33 cellular contexts compared by ENCODE assay signal in the genomic region with DNA sequence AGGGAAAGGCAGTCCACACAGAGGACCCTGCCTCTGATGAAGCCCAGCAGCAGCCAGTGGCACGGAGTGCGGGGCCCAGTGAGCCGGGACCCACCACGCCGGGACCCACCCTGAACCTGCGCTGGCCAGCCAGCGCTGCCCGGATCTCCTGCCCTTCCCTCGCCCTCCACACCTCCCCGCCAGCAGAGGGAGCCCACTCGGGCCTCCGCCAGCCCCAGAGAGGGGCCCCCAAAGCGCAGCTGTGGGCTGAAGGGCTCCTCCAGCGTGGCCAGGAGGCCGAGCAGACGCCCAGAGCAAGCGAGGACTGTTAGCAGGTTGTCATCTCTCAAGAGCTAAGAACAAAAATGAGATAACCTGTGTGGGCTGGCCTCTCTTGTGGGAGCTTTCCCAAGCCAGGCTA.
"Had no signal": no experiment of that assay in that cellular context is flagged by ENCODE, and none has a peak within 500 bp of the region (broad histone marks: within the 10 kb centered on the region; RNA-seq: fewer than 3 reads in every experiment).

No MANE protein-coding gene starts in this region.

- H3K4me3 Mint-ChIP-seq: activated B cell treated with CpG ODN at 0.5 μM for 24 hours; activated CD8-positive, alpha-beta memory T cell treated with anti-CD3 and anti-CD28 coated beads, Interleukin-2, amount 10 ng/mL, durations not matched to agents 7 days and 5 days; activated CD8-positive, alpha-beta T cell treated with anti-CD3 and anti-CD28 coated beads, Interleukin-2, amount 10 ng/mL, durations not matched to agents 7 days and 5 days; activated naive CD4-positive, alpha-beta T cell treated with anti-CD3 and anti-CD28 coated beads for 36 hours; activated naive CD8-positive, alpha-beta T cell treated with anti-CD3 and anti-CD28 coated beads for 36 hours; activated T-cell treated with anti-CD3 and anti-CD28 coated beads, Interleukin-2, amount 50 U/mL, for 72 hours; effector memory CD8-positive, alpha-beta T cell; mesothelial cell of epicardium; nephron progenitor cell; stimulated activated effector memory CD8-positive, alpha-beta T cell treated with anti-CD3 and anti-CD28 coated beads, Interleukin-12 subunit alpha, Interleukin-12 subunit beta, amount 100 ng/mL, for 72 hours; stimulated activated naive CD8-positive, alpha-beta T cell treated with anti-CD3 and anti-CD28 coated beads, Interleukin-15, Interleukin-2, amounts not matched to agents 100 ng/mL and 50 ng/mL, for 24 hours had no signal

- H3K27ac Mint-ChIP-seq: activated B cell treated with CpG ODN at 0.5 μM for 24 hours; activated CD8-positive, alpha-beta memory T cell treated with anti-CD3 and anti-CD28 coated beads, Interleukin-2, amount 10 ng/mL, durations not matched to agents 7 days and 5 days; activated CD8-positive, alpha-beta T cell treated with anti-CD3 and anti-CD28 coated beads, Interleukin-2, amount 10 ng/mL, durations not matched to agents 7 days and 5 days; activated naive CD4-positive, alpha-beta T cell treated with anti-CD3 and anti-CD28 coated beads for 36 hours; activated naive CD8-positive, alpha-beta T cell treated with anti-CD3 and anti-CD28 coated beads for 36 hours; activated T-cell treated with anti-CD3 and anti-CD28 coated beads, Interleukin-2, amount 50 U/mL, for 72 hours; effector memory CD8-positive, alpha-beta T cell; mesothelial cell of epicardium; stimulated activated effector memory CD8-positive, alpha-beta T cell treated with anti-CD3 and anti-CD28 coated beads, Interleukin-12 subunit alpha, Interleukin-12 subunit beta, amount 100 ng/mL, for 72 hours; stimulated activated naive CD8-positive, alpha-beta T cell treated with anti-CD3 and anti-CD28 coated beads, Interleukin-15, Interleukin-2, amounts not matched to agents 100 ng/mL and 50 ng/mL, for 24 hours had no signal

- H3K4me2 ChIP-seq: hepatocyte had no signal

- H3K9me3 Mint-ChIP-seq: activated naive CD4-positive, alpha-beta T cell treated with anti-CD3 and anti-CD28 coated beads for 36 hours; activated naive CD8-positive, alpha-beta T cell treated with anti-CD3 and anti-CD28 coated beads for 36 hours; activated T-cell treated with anti-CD3 and anti-CD28 coated beads, Interleukin-2, amount 50 U/mL, for 72 hours; effector memory CD8-positive, alpha-beta T cell; mesothelial cell of epicardium; nephron progenitor cell; stimulated activated naive CD8-positive, alpha-beta T cell treated with anti-CD3 and anti-CD28 coated beads, Interleukin-15, Interleukin-2, amounts not matched to agents 100 ng/mL and 50 ng/mL, for 24 hours had no signal

- H3K4me1 Mint-ChIP-seq: activated CD8-positive, alpha-beta memory T cell treated with anti-CD3 and anti-CD28 coated beads, Interleukin-2, amount 10 ng/mL, durations not matched to agents 7 days and 5 days; stimulated activated effector memory CD8-positive, alpha-beta T cell treated with anti-CD3 and anti-CD28 coated beads, Interleukin-12 subunit alpha, Interleukin-12 subunit beta, amount 100 ng/mL, for 72 hours had no signal

- H3K79me2 ChIP-seq: hepatocyte had no signal

- H3K27ac ChIP-seq: adrenal gland, body of pancreas, coronary artery, dorsolateral prefrontal cortex, gastroesophageal sphincter, hepatocyte, pancreas, prostate gland, sigmoid colon, thyroid gland had no signal

- H2AFZ ChIP-seq: hepatocyte had no signal

- H3K9me3 ChIP-seq: adrenal gland, body of pancreas, gastroesophageal sphincter, pancreas, prostate gland, sigmoid colon, thyroid gland had no signal

- H3K36me3 Mint-ChIP-seq: activated CD8-positive, alpha-beta memory T cell treated with anti-CD3 and anti-CD28 coated beads, Interleukin-2, amount 10 ng/mL, durations not matched to agents 7 days and 5 days; activated naive CD8-positive, alpha-beta T cell treated with anti-CD3 and anti-CD28 coated beads for 36 hours; mesothelial cell of epicardium; naive B cell; stimulated activated effector memory CD8-positive, alpha-beta T cell treated with anti-CD3 and anti-CD28 coated beads, Interleukin-12 subunit alpha, Interleukin-12 subunit beta, amount 100 ng/mL, for 72 hours had no signal

- H3K27me3 Mint-ChIP-seq: activated B cell treated with CpG ODN at 0.5 μM for 24 hours; activated naive CD8-positive, alpha-beta T cell treated with anti-CD3 and anti-CD28 coated beads for 36 hours; effector memory CD8-positive, alpha-beta T cell; naive B cell; stimulated activated naive CD8-positive, alpha-beta T cell treated with anti-CD3 and anti-CD28 coated beads, Interleukin-15, Interleukin-2, amounts not matched to agents 100 ng/mL and 50 ng/mL, for 24 hours had no signal

- H3K27me3 ChIP-seq: adrenal gland, body of pancreas, dorsolateral prefrontal cortex, gastroesophageal sphincter, hepatocyte, pancreas, sigmoid colon, thyroid gland had no signal

- H3K4me1 ChIP-seq: adrenal gland, body of pancreas, pancreas, prostate gland, thyroid gland had no signal

- DNase-seq: activated B cell treated with CpG ODN at 0.5 μM for 24 hours; activated CD4-positive, alpha-beta T cell treated with anti-CD3 and anti-CD28 coated beads, Interleukin-2, amount 50 U/mL, for 1 hour; activated CD8-positive, alpha-beta memory T cell treated with anti-CD3 and anti-CD28 coated beads, Interleukin-2, amount 10 ng/mL, durations not matched to agents 7 days and 5 days; activated CD8-positive, alpha-beta T cell treated with anti-CD3 and anti-CD28 coated beads, Interleukin-2, amount 10 ng/mL, durations not matched to agents 7 days and 5 days; activated naive CD4-positive, alpha-beta T cell treated with anti-CD3 and anti-CD28 coated beads for 36 hours; activated naive CD8-positive, alpha-beta T cell treated with anti-CD3 and anti-CD28 coated beads for 36 hours; activated T-cell treated with anti-CD3 and anti-CD28 coated beads for 4 hours; activated T-cell treated with anti-CD3 and anti-CD28 coated beads, Interleukin-2, amount 50 U/mL, for 72 hours; adrenal gland; aorta; body of pancreas; cerebellar nuclear complex; dorsolateral prefrontal cortex; effector memory CD8-positive, alpha-beta T cell; kidney; left colon; mammary epithelial cell; naive B cell; nephron progenitor cell; pancreas; retina; sigmoid colon; small intestine; stimulated activated CD4-positive, alpha-beta T cell treated with anti-CD3 and anti-CD28 coated beads, Interleukin-4, amount 100 ng/mL, for 24 hours; T-helper 2 cell; thyroid gland had no signal

- H3K36me3 ChIP-seq: adrenal gland, gastroesophageal sphincter, pancreas, prostate gland, sigmoid colon, thyroid gland had no signal

- H3K4me3 ChIP-seq: adrenal gland, body of pancreas, coronary artery, dorsolateral prefrontal cortex, gastroesophageal sphincter, hepatocyte, pancreas, prostate gland, sigmoid colon, thyroid gland had no signal
